ENCODE assay signal across 13 cellular contexts in the genomic region with DNA sequence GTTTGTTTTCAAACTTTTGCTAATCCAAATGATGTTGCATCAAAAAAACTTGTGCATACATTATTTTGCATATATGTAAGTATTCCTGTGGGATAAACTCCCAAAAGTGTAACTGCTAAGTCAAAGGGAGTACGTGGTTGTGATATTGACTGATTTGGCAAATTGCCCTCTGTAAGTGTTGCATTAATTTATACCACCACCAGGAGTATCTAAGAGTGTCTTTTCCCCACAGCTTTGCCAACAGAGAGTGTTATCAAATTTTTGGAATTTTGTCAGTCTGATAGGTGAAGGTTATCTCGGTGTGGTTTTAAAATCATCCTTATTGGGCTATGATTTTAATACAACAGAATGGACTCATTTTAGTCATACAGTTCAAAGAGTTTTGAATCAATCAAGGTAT. TPM values are rescaled to one million over a fixed set of nuclear protein-coding genes. Genes with fewer than 3 reads are reported as not detected.
DNase-seq lines count a peak whose midpoint lies in the region; ATAC-seq, FAIRE-seq and TF ChIP-seq lines count a peak whose summit lies in the region.
"Had no signal": no experiment of that assay in that cellular context is flagged by ENCODE, and none has a peak within 500 bp of the region (broad histone marks: within the 10 kb centered on the region; RNA-seq: fewer than 3 reads in every experiment).

No MANE protein-coding gene starts in this region.

- H3K9me3 Mint-ChIP-seq in natural killer cell treated with Interleukin-12 subunit alpha and Interleukin-12 subunit beta and Interleukin-15 and Interleukin-18, amount 100 ng/mL, for 72 hours, result no peaks in the 10 kb centered on the region
- H3K9me3 Mint-ChIP-seq in activated naive CD8-positive, alpha-beta T cell treated with anti-CD3 and anti-CD28 coated beads, Interleukin-2, amount 50 U/mL, for 24 hours, result peaks cover 3% of the 10 kb centered on the region

- 0% methylated on average over 2 of the region's 2 CpGs for WGBS in K562 (ENCODE audit: insufficient coverage, low coverage, missing lambda C conversion rate)

- H3F3A ChIP-seq in MM.1S (ENCODE audit: insufficient read depth, low read length), result no peaks in the 10 kb centered on the region

- H3K4me2 ChIP-seq in MM.1S (ENCODE audit: low read depth, low read length) (no peak overlapping the region), K562 (ENCODE audit: insufficient read depth, low read length) (no peak overlapping the region), osteoblast (ENCODE audit: insufficient read depth, low read length) (no peak overlapping the region)
- H3K4me2 ChIP-seq: BLaER1 had no signal

- FAIRE-seq in K562 (lab: Jason Lieb, UNC), result peak; percentile 73
- FAIRE-seq: frontal cortex had no signal

- TF ChIP-seq POLR2A in K562 (conservative IDR thresholded peaks at IDR 0.05), result no peak

- H3K4me1 Mint-ChIP-seq in natural killer cell treated with Interleukin-12 subunit alpha and Interleukin-12 subunit beta and Interleukin-15 and Interleukin-18, amount 100 ng/mL, for 72 hours (ENCODE audit: low read depth in 2 of 2), result no peaks in the 10 kb centered on the region
- H3K4me1 Mint-ChIP-seq in activated naive CD8-positive, alpha-beta T cell treated with anti-CD3 and anti-CD28 coated beads, Interleukin-2, amount 50 U/mL, for 24 hours, result no peaks in the 10 kb centered on the region

- no peaks in the 10 kb centered on the region for H4K20me1 ChIP-seq in MM.1S (ENCODE audit: insufficient read depth, low read length)
- no peaks in the 10 kb centered on the region for H4K20me1 ChIP-seq in K562 (replicated peaks; ENCODE audit: control insufficient read depth, insufficient read depth, low read length)
- no peaks in the 10 kb centered on the region for H4K20me1 ChIP-seq in osteoblast (ENCODE audit: insufficient read depth, low read length)
- H4K20me1 ChIP-seq: BLaER1 had no signal

- H3K9ac ChIP-seq in MM.1S (ENCODE audit: low read length) (no peak overlapping the region), K562 (ENCODE audit: insufficient read depth in 1 of 2, low read depth in 2 of 2, low read length in 2 of 2) (no peak overlapping the region)
- H3K9ac ChIP-seq: BLaER1 had no signal

- H3K36me3 Mint-ChIP-seq in natural killer cell treated with Interleukin-12 subunit alpha and Interleukin-12 subunit beta and Interleukin-15 and Interleukin-18, amount 100 ng/mL, for 72 hours, result no peaks in the 10 kb centered on the region
- no peaks in the 10 kb centered on the region for H3K36me3 Mint-ChIP-seq in activated naive CD8-positive, alpha-beta T cell treated with anti-CD3 and anti-CD28 coated beads, Interleukin-2, amount 50 U/mL, for 24 hours (ENCODE audit: low read depth)

- POLR2A ChIA-PET in K562 (lab: Yijun Ruan, JAX), result no interaction called here

- H3K4me1 ChIP-seq in MM.1S (ENCODE audit: low read length), result no peaks in the 10 kb centered on the region
- H3K4me1 ChIP-seq in K562 (replicated peaks in 1 of 2; ENCODE audit: control insufficient read depth in 2 of 2, insufficient read depth in 2 of 2, low read length in 2 of 2), result no peaks in the 10 kb centered on the region
- H3K4me1 ChIP-seq in osteoblast (ENCODE audit: insufficient read depth, low read length), result peaks cover under 1% of the 10 kb centered on the region
- H3K4me1 ChIP-seq: ascending aorta, vagina had no signal

- BruUV-seq in K562 (replicated peaks; lab: Mats Ljungman, UMichigan), result no TSS peak

- CTCF ChIA-PET in K562 (lab: Yijun Ruan, JAX; ENCODE audit: low intra/inter-chr PET ratio), result no interaction called here

- no peak overlapping the region for H3K27ac Mint-ChIP-seq in natural killer cell treated with Interleukin-12 subunit alpha and Interleukin-12 subunit beta and Interleukin-15 and Interleukin-18, amount 100 ng/mL, for 72 hours
- H3K27ac Mint-ChIP-seq in activated naive CD8-positive, alpha-beta T cell treated with anti-CD3 and anti-CD28 coated beads, Interleukin-2, amount 50 U/mL, for 24 hours, result no peak overlapping the region

- no peak for TF ChIP-seq RAD21 in K562 (CRISPR knock-in tag; conservative IDR thresholded peaks at IDR 0.05 in 1 of 2, IDR thresholded peaks at IDR 0.05 in 1 of 2)

- no peak for TF ChIP-seq EP300 in K562 (IDR thresholded peaks at IDR 0.05; ENCODE audit: low read length)

- no peaks in the 10 kb centered on the region for H3K9me2 ChIP-seq in MM.1S (replicated peaks; ENCODE audit: insufficient read depth, low read length)

- no peak for ATAC-seq in K562
- ATAC-seq in natural killer cell treated with Interleukin-12 subunit alpha and Interleukin-12 subunit beta and Interleukin-15 and Interleukin-18, amount 100 ng/mL, for 72 hours, result no peak
- ATAC-seq in activated naive CD8-positive, alpha-beta T cell treated with anti-CD3 and anti-CD28 coated beads, Interleukin-2, amount 50 U/mL, for 24 hours, result no peak

- DNase-seq in NCI-H510A treated with DMSO at 0.1 percent for 48 hours (lab: John Stamatoyannopoulos, UW) (peak; percentile 21), NCI-H510A (lab: John Stamatoyannopoulos, UW) (no peak), MM.1S (peak; percentile 16), K562 (ENCODE audit: extremely low read depth in 1 of 4, low spot score in 3 of 4) (peak in 2 of 4 experiments; percentile 28 to 35), osteoblast (ENCODE audit: insufficient read length, low spot score, missing footprints) (no peak)
- no peak for DNase-seq in stimulated activated CD4-positive, alpha-beta T cell treated with anti-CD3 and anti-CD28 coated beads, Interleukin-15, amount 100 ng/mL, for 24 hours
- DNase-seq in natural killer cell treated with Interleukin-12 subunit alpha and Interleukin-12 subunit beta and Interleukin-15 and Interleukin-18, amount 100 ng/mL, for 72 hours (ENCODE audit: low spot score), result no peak
- no peak for DNase-seq in activated naive CD8-positive, alpha-beta T cell treated with anti-CD3 and anti-CD28 coated beads, Interleukin-2, amount 50 U/mL, for 24 hours
- DNase-seq: retina had no signal

- no peak overlapping the region for H3K4me3 ChIP-seq in MM.1S (ENCODE audit: low read length)
- H3K4me3 ChIP-seq in K562, result no peak overlapping the region
- H3K4me3 ChIP-seq in osteoblast (ENCODE audit: insufficient read depth, low read length), result no peak overlapping the region
- H3K4me3 ChIP-seq: ascending aorta, BLaER1, vagina had no signal

- H2AFZ ChIP-seq in MM.1S (ENCODE audit: low read length) (no peak overlapping the region), K562 (ENCODE audit: low read depth, low read length) (no peak overlapping the region), osteoblast (ENCODE audit: low read length) (no peak overlapping the region)

- H3K9me1 ChIP-seq in K562 (ENCODE audit: control insufficient read depth, insufficient read depth, low read length), result no peaks in the 10 kb centered on the region

- H3K9me3 ChIP-seq in MM.1S (replicated peaks; ENCODE audit: insufficient read depth, low read length) (no peaks in the 10 kb centered on the region), K562 (replicated peaks; ENCODE audit: control insufficient read depth, insufficient read depth, low read depth, low read length) (no peaks in the 10 kb centered on the region), osteoblast (ENCODE audit: low read depth, low read length) (no peaks in the 10 kb centered on the region)
- H3K9me3 ChIP-seq: ascending aorta, BLaER1, vagina had no signal

- in situ Hi-C loops in K562 (cut with MboI), result no loop called here

- H3K27ac ChIP-seq in MM.1S (ENCODE audit: low read length) (no peak overlapping the region), K562 (ENCODE audit: extremely low read depth, low read depth, low read length) (no peak overlapping the region), osteoblast (ENCODE audit: low read depth, low read length) (no peak overlapping the region)
- H3K27ac ChIP-seq: ascending aorta, BLaER1, vagina had no signal

- H3K27me3 Mint-ChIP-seq in natural killer cell treated with Interleukin-12 subunit alpha and Interleukin-12 subunit beta and Interleukin-15 and Interleukin-18, amount 100 ng/mL, for 72 hours, result peaks cover 8 to 18% of the 10 kb centered on the region in 2 donors
- no peaks in the 10 kb centered on the region for H3K27me3 Mint-ChIP-seq in activated naive CD8-positive, alpha-beta T cell treated with anti-CD3 and anti-CD28 coated beads, Interleukin-2, amount 50 U/mL, for 24 hours

- H3K27me3 ChIP-seq in MM.1S (replicated peaks; ENCODE audit: insufficient read depth, low read length), result no peaks in the 10 kb centered on the region
- H3K27me3 ChIP-seq in K562 (ENCODE audit: control insufficient read depth in 2 of 2, insufficient read depth in 2 of 2, low read length in 2 of 2), result peaks cover 9 to 37% of the 10 kb centered on the region in 2 experiments
- H3K27me3 ChIP-seq in osteoblast (ENCODE audit: insufficient read depth, low read length), result peaks cover 15% of the 10 kb centered on the region
- H3K27me3 ChIP-seq: ascending aorta, BLaER1, vagina had no signal

- intact Hi-C loops in K562 (cut with micrococcal nuclease), result no loop called here

- H3K79me2 ChIP-seq in MM.1S (ENCODE audit: low read length), result no peaks in the 10 kb centered on the region
- no peaks in the 10 kb centered on the region for H3K79me2 ChIP-seq in K562 (ENCODE audit: control insufficient read depth, insufficient read depth, low read length)
- H3K79me2 ChIP-seq in osteoblast (ENCODE audit: insufficient read depth, low read length), result no peaks in the 10 kb centered on the region

- H3K4me3 Mint-ChIP-seq in natural killer cell treated with Interleukin-12 subunit alpha and Interleukin-12 subunit beta and Interleukin-15 and Interleukin-18, amount 100 ng/mL, for 72 hours, result no peak overlapping the region
- H3K4me3 Mint-ChIP-seq in activated naive CD8-positive, alpha-beta T cell treated with anti-CD3 and anti-CD28 coated beads, Interleukin-2, amount 50 U/mL, for 24 hours, result no peak overlapping the region

- H3K36me3 ChIP-seq in MM.1S (replicated peaks; ENCODE audit: insufficient read depth, low read length) (no peaks in the 10 kb centered on the region), K562 (ENCODE audit: control insufficient read depth, insufficient read depth, low read length) (no peaks in the 10 kb centered on the region), osteoblast (ENCODE audit: insufficient read depth, low read length) (no peaks in the 10 kb centered on the region)
- H3K36me3 ChIP-seq: ascending aorta, BLaER1, vagina had no signal

- TF ChIP-seq CTCF in MM.1S (IDR thresholded peaks at IDR 0.05; ENCODE audit: low read length) (peak; percentile 38), K562 (IDR thresholded peaks at IDR 0.05 in 2 of 3, conservative IDR thresholded peaks at IDR 0.05 in 1 of 3; ENCODE audit: insufficient read depth in 2 of 3, low read depth in 1 of 3, low read length in 3 of 3) (peak; percentile 16 to 32 (median 30); a peak in 3 of 6 replicates), osteoblast (IDR thresholded peaks at IDR 0.05; ENCODE audit: extremely low read depth, low read depth, low read length) (peak; percentile 15)

RNA-seq across cellular contexts. Expression of a gene that starts 30.1 kb away (rescaled TPM):
- 139 and 225 TPM in 2 replicates for total RNA-seq in K562 (2011; cell fraction: chromatin; rRNA removed; ENCODE audit: low replicate concordance)
- total RNA-seq in K562 (2011; cell fraction: nucleolus; rRNA removed), result 160 and 161 TPM in 2 replicates
- 144 and 147 TPM in 2 replicates for total RNA-seq in K562 (2011; cell fraction: nucleoplasm; rRNA removed)
- 300 and 416 TPM in 2 replicates for total RNA-seq in K562 (2014; rRNA removed)
- total RNA-seq in K562 (2014; rRNA removed; fragmentation: Illumina TruSeq; extraction: Trizol), result 187 and 203 TPM in 2 replicates
- total RNA-seq in K562 (2015; rRNA removed; fragmentation: Illumina TruSeq; extraction: Trizol), result 216 and 225 TPM in 2 replicates
- total RNA-seq in K562 (2021), result 245 and 279 TPM in 2 replicates
- 250 and 286 TPM in 2 replicates for polyA plus RNA-seq in K562 (2011; rRNA removed)
- polyA plus RNA-seq in K562 (2011; cell fraction: cytosol; rRNA removed), result 274 and 360 TPM in 2 replicates
- 178 and 198 TPM in 2 replicates for polyA plus RNA-seq in K562 (2011; cell fraction: nucleus; rRNA removed)
- polyA plus RNA-seq in K562 (2012), result 145 and 231 TPM in 2 replicates
- polyA plus RNA-seq in K562 (2014; fragmentation: Illumina TruSeq; extraction: Trizol), result 262 and 306 TPM in 2 replicates
- 100 to 1,000 TPM; 121 to 211 TPM for polyA plus RNA-seq in K562 (2014; fragmentation: Nextera tagmentation; extraction: Ambion mirVana)
- polyA plus RNA-seq in K562 (2014; rRNA removed), result 272 and 273 TPM in 2 replicates
- polyA minus RNA-seq in K562 (2011; rRNA and poly(A)+ RNA removed), result 294 and 321 TPM in 2 replicates
- polyA minus RNA-seq in K562 (2011; cell fraction: cytosol; rRNA and poly(A)+ RNA removed), result 158 and 169 TPM in 2 replicates
- polyA minus RNA-seq in K562 (2011; cell fraction: nucleus; rRNA and poly(A)+ RNA removed), result 96.9 and 122 TPM in 2 replicates
- total RNA-seq in osteoblast, result 38.6 and 51.0 TPM in 2 replicates
- total RNA-seq in natural killer cell treated with Interleukin-12 subunit alpha and Interleukin-12 subunit beta and Interleukin-15 and Interleukin-18, amount 100 ng/mL, for 72 hours, result 100 to 1,000 TPM; 138 to 246 TPM

Comparison
In these comparisons a context has a peak if more than half of its experiments do, and no peak if none do; other contexts are left out.
1. DNase-seq: peak in NCI-H510A treated with DMSO at 0.1 percent for 48 hours (single experiment) and MM.1S (single experiment); none in NCI-H510A (single experiment), osteoblast (single experiment), stimulated activated CD4-positive, alpha-beta T cell treated with anti-CD3 and anti-CD28 coated beads, Interleukin-15, amount 100 ng/mL, for 24 hours (single experiment), natural killer cell treated with Interleukin-12 subunit alpha and Interleukin-12 subunit beta and Interleukin-15 and Interleukin-18, amount 100 ng/mL, for 72 hours (single experiment) and activated naive CD8-positive, alpha-beta T cell treated with anti-CD3 and anti-CD28 coated beads, Interleukin-2, amount 50 U/mL, for 24 hours (single experiment).
2. Peak in every context shown above with its lines, with median percentiles within 50 percentile points of each other: CTCF ChIP-seq.